In the genomic region with DNA sequence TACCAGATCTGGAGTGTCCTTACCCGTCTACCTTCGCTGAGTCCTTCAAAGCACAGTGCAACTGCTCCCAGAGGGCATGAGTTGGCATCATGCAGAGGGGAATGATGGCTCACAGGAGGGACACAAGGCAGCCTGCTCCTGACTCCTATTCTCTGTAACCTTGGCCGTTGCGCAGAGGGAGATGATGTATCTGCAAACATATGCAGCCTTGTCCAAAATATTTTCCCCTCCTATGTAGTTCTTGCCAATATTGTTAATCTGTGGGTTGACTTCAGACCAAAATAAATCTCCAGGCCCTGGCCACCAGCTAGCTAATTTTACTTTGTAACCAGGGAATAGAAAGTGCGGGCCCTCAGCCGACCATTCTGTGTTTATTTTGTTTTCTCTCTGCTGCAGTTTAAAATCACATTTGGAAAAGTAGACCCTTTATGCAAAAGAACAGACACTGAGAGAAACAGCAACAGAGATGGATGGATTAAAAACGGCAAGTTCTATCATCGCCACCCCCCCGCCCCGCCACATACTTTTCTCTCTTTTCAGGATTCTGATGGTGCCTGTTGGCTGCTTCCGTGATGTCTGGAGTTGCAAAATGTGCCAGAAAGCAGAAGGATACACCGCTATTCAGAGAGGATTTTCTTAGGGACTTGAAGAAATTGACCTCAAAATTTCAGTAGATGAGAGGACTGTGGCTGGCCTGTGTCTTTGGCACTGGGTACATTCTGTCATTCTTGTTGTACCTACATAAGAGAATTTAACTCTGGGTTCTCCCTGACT, we compare ENCODE assay signal across 17 cellular contexts.
"Had no signal": no experiment of that assay in that cellular context is flagged by ENCODE, and none has a peak within 500 bp of the region (broad histone marks: within the 10 kb centered on the region; RNA-seq: fewer than 3 reads in every experiment).

No MANE protein-coding gene starts in this region.

- H3K4me1 ChIP-seq: esophagus squamous epithelium had no signal

- H3K4me3 ChIP-seq: cardiac muscle cell, esophagus squamous epithelium, spleen had no signal

- H3K36me3 ChIP-seq: cardiac muscle cell, esophagus squamous epithelium, neutrophil, spleen had no signal

- H3K9me3 ChIP-seq: esophagus squamous epithelium, neutrophil had no signal

- H3K27ac ChIP-seq: cardiac muscle cell, neutrophil, spleen had no signal

- H3K27me3 ChIP-seq: cardiac muscle cell, esophagus squamous epithelium, neutrophil, spleen had no signal

- ATAC-seq: activated CD8-positive, alpha-beta T cell treated with anti-CD3 and anti-CD28 coated beads, Interleukin-2, amount 10 ng/mL, durations not matched to agents 7 days and 5 days; activated T-helper 17 cell treated with anti-CD3 and anti-CD28 coated beads, Interleukin-2, amount 50 U/mL, for 72 hours; naive thymus-derived CD4-positive, alpha-beta T cell; SK-N-SH treated with all-trans-retinoic acid at 6 μM for 48 hours; stimulated activated naive B cell treated with anti-CD40 and anti-IgM and Interleukin-4, amounts not matched to agents 10 μg/mL and 1 μg/mL and 100 μg/mL, for 72 hours; WTC11 had no signal

- DNase-seq: activated CD4-positive, alpha-beta T cell treated with anti-CD3 and anti-CD28 coated beads for 48 hours; activated CD8-positive, alpha-beta T cell treated with anti-CD3 and anti-CD28 coated beads, Interleukin-2, amount 10 ng/mL, durations not matched to agents 7 days and 5 days; activated naive CD4-positive, alpha-beta T cell treated with anti-CD3 and anti-CD28 coated beads, Interleukin-2, amount 10 ng/mL, durations not matched to agents 7 days and 5 days; esophagus squamous epithelium; mammary epithelial cell; naive thymus-derived CD4-positive, alpha-beta T cell; right cardiac atrium; spleen; stimulated activated CD4-positive, alpha-beta T cell treated with anti-CD3 and anti-CD28 coated beads, Interleukin-2, amount 100 ng/mL, for 24 hours; stimulated activated naive B cell treated with anti-CD40 and anti-IgM and Interleukin-4, amounts not matched to agents 10 μg/mL and 1 μg/mL and 100 μg/mL, for 72 hours; substantia nigra; trophoblast cell had no signal
